ENCODE assay signal across 23 cellular contexts in the genomic region with DNA sequence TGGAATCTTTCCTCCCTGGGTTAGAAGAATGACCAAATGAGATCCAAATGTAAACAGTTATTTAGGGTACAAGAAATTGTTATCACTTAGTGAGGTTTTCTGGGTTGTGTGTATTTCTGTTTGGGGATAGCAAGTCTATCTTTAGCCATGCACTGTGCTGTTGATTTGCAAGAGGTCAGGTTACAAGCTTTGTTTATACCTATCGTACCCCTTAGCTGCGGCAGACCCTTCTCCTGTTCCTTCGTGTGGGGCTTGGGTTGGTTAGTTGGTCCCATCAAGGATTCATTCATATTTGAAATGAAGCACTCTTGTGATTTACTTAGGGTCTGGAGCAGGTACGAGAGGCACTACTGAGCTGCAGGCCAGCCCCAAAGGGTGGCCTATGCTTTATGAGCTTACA.
DNase-seq lines count a peak whose midpoint lies in the region; ATAC-seq and TF ChIP-seq lines count a peak whose summit lies in the region.
"Had no signal": no experiment of that assay in that cellular context is flagged by ENCODE, and none has a peak within 500 bp of the region (broad histone marks: within the 10 kb centered on the region; RNA-seq: fewer than 3 reads in every experiment).

No MANE protein-coding gene starts in this region.

- no peaks in the 10 kb centered on the region for H3K9me3 ChIP-seq in gastrocnemius medialis
- H3K9me3 ChIP-seq in Peyer's patch = no peaks in the 10 kb centered on the region
- H3K9me3 ChIP-seq: Caco-2, SJCRH30 had no signal

- H3K36me3 ChIP-seq in gastrocnemius medialis = no peaks in the 10 kb centered on the region
- H3K36me3 ChIP-seq in Peyer's patch = no peaks in the 10 kb centered on the region

- H3K27me3 ChIP-seq in gastrocnemius medialis (no peaks in the 10 kb centered on the region), Peyer's patch (no peaks in the 10 kb centered on the region)
- H3K27me3 ChIP-seq: SJCRH30 had no signal

- peak overlapping the region in 2 of 3 experiments; percentile 84 to 98 for H3K27ac Mint-ChIP-seq in nephron
- H3K27ac Mint-ChIP-seq: CD4-positive, alpha-beta memory T cell; T-cell had no signal

- H3K27ac ChIP-seq in angular gyrus (ENCODE audit: low read depth, low read length) (peak overlapping the region; percentile 16), gastrocnemius medialis (peak overlapping the region in 1 of 4 donors; percentile 57), Peyer's patch (no peak overlapping the region)
- H3K27ac ChIP-seq: HL-60, SJCRH30 had no signal

- no peaks in the 10 kb centered on the region for H3K9me3 Mint-ChIP-seq in nephron
- H3K9me3 Mint-ChIP-seq: CD4-positive, alpha-beta memory T cell; T-cell had no signal

- H3K36me3 Mint-ChIP-seq in nephron (ENCODE audit: low read depth) = no peaks in the 10 kb centered on the region
- H3K36me3 Mint-ChIP-seq: CD4-positive, alpha-beta memory T cell; T-cell had no signal

- in situ Hi-C loops in gastrocnemius medialis (cut with MboI; ENCODE audit: low sequenced_read_pairs in 4 of 4) = no loop called here

- intact Hi-C loops in gastrocnemius medialis (cut with DNase I; ENCODE audit: low total_unique reads) = no loop called here

- H3K4me3 ChIP-seq in gastrocnemius medialis (no peak overlapping the region), Peyer's patch (no peak overlapping the region)
- H3K4me3 ChIP-seq: SJCRH30 had no signal

- H3K4me1 ChIP-seq in gastrocnemius medialis (peaks cover 9 to 10% of the 10 kb centered on the region in 2 donors), Peyer's patch (peaks cover 0 to 4% (median 0%) of the 10 kb centered on the region in 4 donors)

- TF ChIP-seq POLR2A in gastrocnemius medialis (IDR thresholded peaks at IDR 0.05) (no peak), Peyer's patch (IDR thresholded peaks at IDR 0.05) (no peak)

- DNase-seq in DMS79 treated with DMSO at 0.1 percent for 48 hours (lab: John Stamatoyannopoulos, UW) (peak; percentile 84), NCI-H128 (lab: John Stamatoyannopoulos, UW; ENCODE audit: unreplicated experiment) (peak; percentile 22), gastrocnemius medialis (no peak), Peyer's patch (no peak), NCI-H446 (lab: John Stamatoyannopoulos, UW) (no peak)
- DNase-seq: Caco-2; CD4-positive, alpha-beta memory T cell; DMS 273 treated with DMSO at 0.1 percent for 48 hours; GF-D8; H7; KBM-7; NCI-H1092 treated with DMSO at 0.1 percent for 48 hours; NCI-H1694; NCI-H2081; NCI-H2227 treated with DMSO at 0.1 percent for 48 hours; NCI-H510A treated with DMSO at 0.1 percent for 48 hours; SJCRH30; T-cell had no signal

- no peaks in the 10 kb centered on the region for H3K27me3 Mint-ChIP-seq in nephron (ENCODE audit: low read depth)
- H3K27me3 Mint-ChIP-seq: CD4-positive, alpha-beta memory T cell had no signal

- no peak for TF ChIP-seq CTCF in nephron (IDR thresholded peaks at IDR 0.05; ENCODE audit: unreplicated experiment in 3 of 3)
- no peak for TF ChIP-seq CTCF in gastrocnemius medialis (IDR thresholded peaks at IDR 0.05 in 4 of 5, conservative IDR thresholded peaks at IDR 0.05 in 1 of 5)
- TF ChIP-seq CTCF in Peyer's patch (IDR thresholded peaks at IDR 0.05) = no peak

- ATAC-seq in gastrocnemius medialis (no peak), HG02610 (IDR thresholded peaks at IDR 0.05; ENCODE audit: unreplicated experiment) (no peak)
- ATAC-seq: HepG2, T-cell had no signal

- peaks cover 81% of the 10 kb centered on the region for H3K4me1 Mint-ChIP-seq in nephron

- H3K4me3 Mint-ChIP-seq in nephron = peak overlapping the region in 2 of 3 experiments; percentile 13 to 22
- H3K4me3 Mint-ChIP-seq: CD4-positive, alpha-beta memory T cell; T-cell had no signal

Comparison
In these comparisons a context has a peak if more than half of its experiments do, and no peak if none do; other contexts are left out.
1. DNase-seq: peak in DMS79 treated with DMSO at 0.1 percent for 48 hours (single experiment) and NCI-H128 (single experiment); none in gastrocnemius medialis (0 of 2), Peyer's patch (0 of 3) and NCI-H446 (0 of 2).